In genomic region chr9:30757723-30758122, GRCh38 we compare ENCODE assay signal across 24 cellular contexts.
"Had no signal": no experiment of that assay in that cellular context is flagged by ENCODE, and none has a peak within 500 bp of the region (broad histone marks: within the 10 kb centered on the region; RNA-seq: fewer than 3 reads in every experiment).

No MANE protein-coding gene starts in this region.

- H3K4me1 ChIP-seq: esophagus squamous epithelium, gastroesophageal sphincter, left ventricle myocardium inferior, pancreas, suprapubic skin, thyroid gland had no signal

- H3K27me3 Mint-ChIP-seq: dendritic cell treated with granulocyte-macrophage colony-stimulating factor and Interleukin-4, amounts not matched to agents 40 ng/mL and 50 ng/mL, for 4 days; effector memory CD8-positive, alpha-beta T cell; natural killer cell treated with Interleukin-12 subunit alpha and Interleukin-12 subunit beta and Interleukin-15 and Interleukin-18, amount 100 ng/mL, for 72 hours; progenitor cell of endocrine pancreas had no signal

- H2AFZ ChIP-seq: neural progenitor cell had no signal

- H3K27ac ChIP-seq: cardiac muscle cell, esophagus squamous epithelium, gastroesophageal sphincter, left ventricle myocardium inferior, neural progenitor cell, pancreas, suprapubic skin, thyroid gland had no signal

- H3K9ac ChIP-seq: neural progenitor cell had no signal

- DNase-seq: effector memory CD8-positive, alpha-beta T cell; esophagus squamous epithelium; foreskin fibroblast; glutamatergic neuron; immature natural killer cell; left cardiac atrium; left ventricle myocardium inferior; mammary epithelial cell; occipital lobe; right cardiac atrium; stimulated activated CD4-positive, alpha-beta T cell treated with anti-CD3 and anti-CD28 coated beads, Interleukin-15, amount 100 ng/mL, for 24 hours; stimulated activated CD4-positive, alpha-beta T cell treated with anti-CD3 and anti-CD28 coated beads, Interleukin-1b, Interleukin-23, amount 100 ng/mL, for 48 hours; stimulated activated CD4-positive, alpha-beta T cell treated with anti-CD3 and anti-CD28 coated beads, Interleukin-4, amount 100 ng/mL, for 24 hours; stimulated activated naive CD4-positive, alpha-beta T cell; thyroid gland had no signal

- H3K27ac Mint-ChIP-seq: dendritic cell treated with granulocyte-macrophage colony-stimulating factor and Interleukin-4, amounts not matched to agents 40 ng/mL and 50 ng/mL, for 4 days; effector memory CD8-positive, alpha-beta T cell; immature natural killer cell; mesothelial cell of epicardium; natural killer cell treated with Interleukin-12 subunit alpha and Interleukin-12 subunit beta and Interleukin-15 and Interleukin-18, amount 100 ng/mL, for 72 hours; neural progenitor cell; progenitor cell of endocrine pancreas had no signal

- H3K9me3 Mint-ChIP-seq: dendritic cell treated with granulocyte-macrophage colony-stimulating factor and Interleukin-4, amounts not matched to agents 40 ng/mL and 50 ng/mL, for 4 days; natural killer cell treated with Interleukin-12 subunit alpha and Interleukin-12 subunit beta and Interleukin-15 and Interleukin-18, amount 100 ng/mL, for 72 hours; neural progenitor cell had no signal

- H3K36me3 Mint-ChIP-seq: immature natural killer cell; mesothelial cell of epicardium; natural killer cell treated with Interleukin-12 subunit alpha and Interleukin-12 subunit beta and Interleukin-15 and Interleukin-18, amount 100 ng/mL, for 72 hours; neural progenitor cell had no signal

- H3K4me1 Mint-ChIP-seq: immature natural killer cell, mesothelial cell of epicardium, neural progenitor cell had no signal

- ATAC-seq: effector memory CD8-positive, alpha-beta T cell; gastroesophageal sphincter; left cardiac atrium; natural killer cell treated with Interleukin-12 subunit alpha and Interleukin-12 subunit beta and Interleukin-15 and Interleukin-18, amount 100 ng/mL, for 72 hours; pancreas had no signal

- H3K36me3 ChIP-seq: cardiac muscle cell, esophagus squamous epithelium, gastroesophageal sphincter, left ventricle myocardium inferior, neural progenitor cell, pancreas, suprapubic skin, thyroid gland had no signal

- H3K4me3 ChIP-seq: cardiac muscle cell, esophagus squamous epithelium, gastroesophageal sphincter, left ventricle myocardium inferior, neural progenitor cell, pancreas, suprapubic skin, thyroid gland had no signal

- H3K9me3 ChIP-seq: gastroesophageal sphincter, pancreas, suprapubic skin, thyroid gland had no signal

- H3K27me3 ChIP-seq: cardiac muscle cell, esophagus squamous epithelium, gastroesophageal sphincter, neural progenitor cell, pancreas, suprapubic skin, thyroid gland had no signal

- H3K4me2 ChIP-seq: neural progenitor cell had no signal

- H3K4me3 Mint-ChIP-seq: dendritic cell treated with granulocyte-macrophage colony-stimulating factor and Interleukin-4, amounts not matched to agents 40 ng/mL and 50 ng/mL, for 4 days; effector memory CD8-positive, alpha-beta T cell; immature natural killer cell; mesothelial cell of epicardium; natural killer cell treated with Interleukin-12 subunit alpha and Interleukin-12 subunit beta and Interleukin-15 and Interleukin-18, amount 100 ng/mL, for 72 hours; neural progenitor cell had no signal
